Comparison of ENCODE assay signal across 15 cellular contexts in genomic region chr12:124428792-124429281, GRCh38.
DNase-seq lines count a peak whose midpoint lies in the region; ATAC-seq, FAIRE-seq and TF ChIP-seq lines count a peak whose summit lies in the region.
"Had no signal": no experiment of that assay in that cellular context is flagged by ENCODE, and none has a peak within 500 bp of the region (broad histone marks: within the 10 kb centered on the region; RNA-seq: fewer than 3 reads in every experiment).

No MANE protein-coding gene starts in this region.

- H3K27ac Mint-ChIP-seq in WTC11, result peak overlapping the region; percentile 43; the same call in 1 of the 2 replicates
- H3K27ac Mint-ChIP-seq: GM23338 had no signal

- DNase-seq in WTC11 (ENCODE audit: low spot score) (no peak), hepatocyte (ENCODE audit: low spot score) (no peak), sciatic nerve (ENCODE audit: low spot score) (no peak), NCI-H748 (lab: John Stamatoyannopoulos, UW; ENCODE audit: unreplicated experiment) (no peak), activated gamma-delta T cell (lab: John Stamatoyannopoulos, UW) (no peak), GM12891 (ENCODE audit: insufficient read length, low spot score) (no peak)
- DNase-seq: stimulated activated naive CD4-positive, alpha-beta T cell treated with Interleukin-2 at 50 U/mL for 16 hours had no signal

- WGBS in hepatocyte (ENCODE audit: low lambda C conversion rate, missing lambda C conversion rate), result 84% methylated on average over 13 of the region's 13 CpGs

- ATAC-seq in WTC11 (no peak), sciatic nerve (peak; percentile 2), HG03378 (IDR thresholded peaks at IDR 0.05; ENCODE audit: unreplicated experiment) (no peak)
- ATAC-seq: GM23338, Panc1 had no signal

- H3K4me2 ChIP-seq in BLaER1 (peak overlapping the region; percentile 78), hepatocyte (no peak overlapping the region)
- H3K4me2 ChIP-seq: GM23338, KMS-11 had no signal

- no peaks in the 10 kb centered on the region for H3K9me2 ChIP-seq in hepatocyte (replicated peaks; ENCODE audit: insufficient read depth)

- no peaks in the 10 kb centered on the region for H3K9me3 ChIP-seq in BLaER1
- H3K9me3 ChIP-seq in hepatocyte (ENCODE audit: low read depth), result no peaks in the 10 kb centered on the region

- peaks cover 52% of the 10 kb centered on the region for H4K20me1 ChIP-seq in BLaER1
- H4K20me1 ChIP-seq in hepatocyte (ENCODE audit: insufficient read depth, poor library complexity, severe bottlenecking), result no peaks in the 10 kb centered on the region

- no peak overlapping the region for H3K4me3 ChIP-seq in BLaER1
- no peak overlapping the region for H3K4me3 ChIP-seq in hepatocyte
- H3K4me3 ChIP-seq: GM23338, lung had no signal

- intact Hi-C loops in sciatic nerve (cut with DNase I), result no loop called here

- peak overlapping the region; percentile 51 for H3K9ac ChIP-seq in BLaER1
- H3K9ac ChIP-seq: KMS-11 had no signal

- peaks cover 10% of the 10 kb centered on the region for H3K9me3 Mint-ChIP-seq in WTC11
- H3K9me3 Mint-ChIP-seq: CD14-positive monocyte, GM23338 had no signal

- peaks cover 3% of the 10 kb centered on the region; the same call in 1 of the 2 replicates for H3K4me1 Mint-ChIP-seq in WTC11

- no peak for TF ChIP-seq POLR2A in GM12891 (IDR thresholded peaks at IDR 0.05; ENCODE audit: low read depth, low read length)

- FAIRE-seq in GM12891 (lab: Jason Lieb, UNC), result no peak
- FAIRE-seq: bronchial epithelial cell had no signal

- H2AFZ ChIP-seq in hepatocyte, result no peak overlapping the region
- H2AFZ ChIP-seq: GM23338 had no signal

- no peaks in the 10 kb centered on the region for H3K27me3 ChIP-seq in BLaER1
- H3K27me3 ChIP-seq in hepatocyte, result no peaks in the 10 kb centered on the region

- TF ChIP-seq CTCF in WTC11 (IDR thresholded peaks at IDR 0.05) (no peak), hepatocyte (IDR thresholded peaks at IDR 0.05; ENCODE audit: poor library complexity) (no peak)

- H3K27ac ChIP-seq in BLaER1, result peak overlapping the region; percentile 64
- peak overlapping the region; percentile 72 for H3K27ac ChIP-seq in hepatocyte
- H3K27ac ChIP-seq: KMS-11 had no signal

- H3K4me3 Mint-ChIP-seq in WTC11, result no peak overlapping the region
- H3K4me3 Mint-ChIP-seq: CD14-positive monocyte, GM23338 had no signal

- CTCF ChIA-PET in WTC11 (lab: Charles Lee), result interaction anchor here (1.3 kb wide), 1 partner anchor 29 kb away, joined by 9 read pairs; no protein-coding TSS in a partner anchor

- no peaks in the 10 kb centered on the region for H3K79me2 ChIP-seq in hepatocyte

- no peaks in the 10 kb centered on the region for H3K27me3 Mint-ChIP-seq in WTC11 (ENCODE audit: low read depth)

- POLR2A ChIA-PET in WTC11 (lab: Charles Lee), result interaction anchor here (0.7 kb wide), 1 partner anchor 11 kb away, joined by 5 read pairs; no protein-coding TSS in a partner anchor

- H3K36me3 ChIP-seq in BLaER1 (peaks cover 76% of the 10 kb centered on the region), hepatocyte (replicated peaks; ENCODE audit: insufficient read depth, low read depth) (no peaks in the 10 kb centered on the region)

- H3K4me1 ChIP-seq in BLaER1 (peaks cover 48% of the 10 kb centered on the region), hepatocyte (ENCODE audit: insufficient read depth) (peaks cover 9% of the 10 kb centered on the region)

- H3K36me3 Mint-ChIP-seq in WTC11, result peaks cover 40% of the 10 kb centered on the region

TF ChIP-seq in WTC11, 78 proteins besides CTCF, POLR2A, EP300 and RAD21:
- TF ChIP-seq ZMAT4 (CRISPR knock-in tag; IDR thresholded peaks at IDR 0.05), result no peak
- TF ChIP-seq FOXP1 (CRISPR knock-in tag; IDR thresholded peaks at IDR 0.05; ENCODE audit: borderline replicate concordance), result no peak
- TF ChIP-seq ELF4 (CRISPR knock-in tag; IDR thresholded peaks at IDR 0.05; ENCODE audit: low read depth), result no peak
- no peak for TF ChIP-seq CBFB (CRISPR knock-in tag; IDR thresholded peaks at IDR 0.05; ENCODE audit: low read depth)
- no peak for TF ChIP-seq E2F1 (CRISPR knock-in tag; IDR thresholded peaks at IDR 0.05)
- TF ChIP-seq NR1H2 (CRISPR knock-in tag; IDR thresholded peaks at IDR 0.05), result no peak
- TF ChIP-seq CREM (CRISPR knock-in tag; IDR thresholded peaks at IDR 0.05), result no peak
- no peak for TF ChIP-seq TEAD1 (CRISPR knock-in tag; IDR thresholded peaks at IDR 0.05)
- TF ChIP-seq ZNF317 (CRISPR knock-in tag; IDR thresholded peaks at IDR 0.05; ENCODE audit: borderline replicate concordance, low read depth), result no peak
- TF ChIP-seq NFYB (CRISPR knock-in tag; conservative IDR thresholded peaks at IDR 0.05; ENCODE audit: low read depth), result no peak
- TF ChIP-seq, protein P1, sequence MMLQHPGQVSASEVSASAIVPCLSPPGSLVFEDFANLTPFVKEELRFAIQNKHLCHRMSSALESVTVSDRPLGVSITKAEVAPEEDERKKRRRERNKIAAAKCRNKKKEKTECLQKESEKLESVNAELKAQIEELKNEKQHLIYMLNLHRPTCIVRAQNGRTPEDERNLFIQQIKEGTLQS (CRISPR knock-in tag; conservative IDR thresholded peaks at IDR 0.05), result no peak
- no peak for TF ChIP-seq RORB (CRISPR knock-in tag; IDR thresholded peaks at IDR 0.05)
- TF ChIP-seq RELA (CRISPR knock-in tag; IDR thresholded peaks at IDR 0.05; ENCODE audit: borderline replicate concordance), result no peak
- no peak for TF ChIP-seq ZNF121 (CRISPR knock-in tag; IDR thresholded peaks at IDR 0.05)

TF ChIP-seq in GM12891, 5 proteins besides CTCF, POLR2A, EP300 and RAD21:
- TF ChIP-seq TAF1 (IDR thresholded peaks at IDR 0.05; ENCODE audit: low read depth, low read length) (no peak), POU2F2 (IDR thresholded peaks at IDR 0.05; ENCODE audit: low read depth, low read length) (no peak), PAX5 (IDR thresholded peaks at IDR 0.05; ENCODE audit: insufficient read depth, low read length, severe bottlenecking) (no peak), POLR2AphosphoS5 (IDR thresholded peaks at IDR 0.05; ENCODE audit: low read depth, low read length) (no peak), SPI1 (IDR thresholded peaks at IDR 0.05; ENCODE audit: low read depth, low read length) (no peak)
